In the genomic region with DNA sequence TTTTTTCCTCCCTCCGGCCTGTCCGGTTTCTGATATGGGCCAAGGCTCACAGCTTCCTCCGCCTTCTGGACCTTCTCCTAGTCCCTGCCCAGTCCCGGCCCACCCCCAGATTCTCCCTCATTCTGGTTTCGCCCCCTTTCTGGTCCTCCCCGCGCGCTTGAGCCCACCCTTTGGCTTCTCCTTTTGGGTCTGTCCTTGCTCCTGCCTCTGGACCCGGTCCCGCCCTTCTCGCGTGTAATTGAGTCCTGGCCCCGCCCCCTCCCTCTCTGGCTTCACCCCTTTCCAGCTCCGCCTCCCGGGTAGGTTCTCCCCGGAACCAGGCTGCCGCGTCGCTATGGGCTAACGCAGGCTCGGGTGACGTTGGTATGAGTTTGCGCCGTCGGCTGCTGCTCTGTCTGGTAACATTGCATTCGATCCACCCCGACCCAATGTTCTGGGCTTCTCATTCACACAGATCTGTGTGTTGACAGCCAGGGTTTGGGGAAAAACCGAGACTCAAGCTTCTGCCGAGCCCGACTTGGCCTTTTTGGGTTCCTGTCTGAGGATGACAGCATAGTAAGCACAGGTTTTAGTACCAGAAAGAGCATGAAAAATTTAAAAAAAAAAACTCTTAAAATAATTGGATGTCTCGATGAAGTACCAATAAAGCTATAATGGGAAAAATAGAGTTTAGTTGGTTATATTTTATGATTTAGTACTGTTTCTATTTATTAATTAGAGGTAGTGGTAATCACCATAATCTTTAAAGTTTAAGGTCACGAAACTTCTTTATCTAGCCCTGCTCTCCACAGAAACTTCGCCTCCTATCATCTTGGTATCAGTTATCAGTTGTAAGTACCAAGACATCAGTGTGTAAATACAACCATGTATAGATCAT, we compare ENCODE assay signal across 1 cellular context.
TF ChIP-seq lines count a peak whose summit lies in the region.

No MANE protein-coding gene starts in this region.

TF ChIP-seq in H1, 55 proteins besides CTCF, POLR2A, EP300 and RAD21:
- TF ChIP-seq EZH2 (IDR thresholded peaks at IDR 0.05; ENCODE audit: low read depth, low read length, severe bottlenecking) (no peak), TBP (IDR thresholded peaks at IDR 0.05; ENCODE audit: low read depth, low read length) (peak; percentile 55), CHD2 (IDR thresholded peaks at IDR 0.05; ENCODE audit: low read length) (no peak), KDM1A (IDR thresholded peaks at IDR 0.05; ENCODE audit: borderline replicate concordance, low read length) (no peak), CREB1 (IDR thresholded peaks at IDR 0.05) (peak; percentile 86), RBBP5 (IDR thresholded peaks at IDR 0.05; ENCODE audit: borderline replicate concordance, low read depth, low read length) (0 out of 2 replicates have a peak, but pooled peaks have one; percentile 31), KDM4A (IDR thresholded peaks at IDR 0.05; ENCODE audit: low read depth, low read length, severe bottlenecking) (peak; percentile 19), SUZ12 (IDR thresholded peaks at IDR 0.05; ENCODE audit: low read length) (no peak), NANOG (IDR thresholded peaks at IDR 0.05; ENCODE audit: insufficient read depth, low read depth, low read length, poor library complexity, severe bottlenecking) (no peak), SAP30 (IDR thresholded peaks at IDR 0.05; ENCODE audit: insufficient read depth, insufficient replicate concordance, low read length) (peak; percentile 74), POLR2AphosphoS5 (IDR thresholded peaks at IDR 0.05; ENCODE audit: low read depth, low read length) (peak; percentile 53; the same call in 1 of the 2 replicates), SP4 (IDR thresholded peaks at IDR 0.05; ENCODE audit: low read length) (no peak; the same call in 1 of the 2 replicates), RNF2 (IDR thresholded peaks at IDR 0.05; ENCODE audit: borderline replicate concordance, low read depth, low read length, missing control alignments, poor library complexity, severe bottlenecking) (no peak), PHF8 (conservative IDR thresholded peaks at IDR 0.05; ENCODE audit: low read depth, low read length) (0 out of 2 replicates have a peak, but pooled peaks have one; percentile 33), HDAC2 (IDR thresholded peaks at IDR 0.05; ENCODE audit: borderline replicate concordance in 1 of 2, low read depth in 2 of 2, low read length in 2 of 2) (no peak), TAF1 (IDR thresholded peaks at IDR 0.05; ENCODE audit: low read depth, low read length) (peak; percentile 34; the same call in 1 of the 2 replicates), NRF1 (IDR thresholded peaks at IDR 0.05; ENCODE audit: low read depth, low read length) (no peak), SP1 (IDR thresholded peaks at IDR 0.05; ENCODE audit: low read depth, low read length) (peak; percentile 7; the same call in 1 of the 2 replicates), RXRA (IDR thresholded peaks at IDR 0.05; ENCODE audit: insufficient read depth, low read depth, low read length) (no peak), ASH2L (IDR thresholded peaks at IDR 0.05; ENCODE audit: low read length) (peak; percentile 21)
- TF ChIP-seq, protein P1, sequence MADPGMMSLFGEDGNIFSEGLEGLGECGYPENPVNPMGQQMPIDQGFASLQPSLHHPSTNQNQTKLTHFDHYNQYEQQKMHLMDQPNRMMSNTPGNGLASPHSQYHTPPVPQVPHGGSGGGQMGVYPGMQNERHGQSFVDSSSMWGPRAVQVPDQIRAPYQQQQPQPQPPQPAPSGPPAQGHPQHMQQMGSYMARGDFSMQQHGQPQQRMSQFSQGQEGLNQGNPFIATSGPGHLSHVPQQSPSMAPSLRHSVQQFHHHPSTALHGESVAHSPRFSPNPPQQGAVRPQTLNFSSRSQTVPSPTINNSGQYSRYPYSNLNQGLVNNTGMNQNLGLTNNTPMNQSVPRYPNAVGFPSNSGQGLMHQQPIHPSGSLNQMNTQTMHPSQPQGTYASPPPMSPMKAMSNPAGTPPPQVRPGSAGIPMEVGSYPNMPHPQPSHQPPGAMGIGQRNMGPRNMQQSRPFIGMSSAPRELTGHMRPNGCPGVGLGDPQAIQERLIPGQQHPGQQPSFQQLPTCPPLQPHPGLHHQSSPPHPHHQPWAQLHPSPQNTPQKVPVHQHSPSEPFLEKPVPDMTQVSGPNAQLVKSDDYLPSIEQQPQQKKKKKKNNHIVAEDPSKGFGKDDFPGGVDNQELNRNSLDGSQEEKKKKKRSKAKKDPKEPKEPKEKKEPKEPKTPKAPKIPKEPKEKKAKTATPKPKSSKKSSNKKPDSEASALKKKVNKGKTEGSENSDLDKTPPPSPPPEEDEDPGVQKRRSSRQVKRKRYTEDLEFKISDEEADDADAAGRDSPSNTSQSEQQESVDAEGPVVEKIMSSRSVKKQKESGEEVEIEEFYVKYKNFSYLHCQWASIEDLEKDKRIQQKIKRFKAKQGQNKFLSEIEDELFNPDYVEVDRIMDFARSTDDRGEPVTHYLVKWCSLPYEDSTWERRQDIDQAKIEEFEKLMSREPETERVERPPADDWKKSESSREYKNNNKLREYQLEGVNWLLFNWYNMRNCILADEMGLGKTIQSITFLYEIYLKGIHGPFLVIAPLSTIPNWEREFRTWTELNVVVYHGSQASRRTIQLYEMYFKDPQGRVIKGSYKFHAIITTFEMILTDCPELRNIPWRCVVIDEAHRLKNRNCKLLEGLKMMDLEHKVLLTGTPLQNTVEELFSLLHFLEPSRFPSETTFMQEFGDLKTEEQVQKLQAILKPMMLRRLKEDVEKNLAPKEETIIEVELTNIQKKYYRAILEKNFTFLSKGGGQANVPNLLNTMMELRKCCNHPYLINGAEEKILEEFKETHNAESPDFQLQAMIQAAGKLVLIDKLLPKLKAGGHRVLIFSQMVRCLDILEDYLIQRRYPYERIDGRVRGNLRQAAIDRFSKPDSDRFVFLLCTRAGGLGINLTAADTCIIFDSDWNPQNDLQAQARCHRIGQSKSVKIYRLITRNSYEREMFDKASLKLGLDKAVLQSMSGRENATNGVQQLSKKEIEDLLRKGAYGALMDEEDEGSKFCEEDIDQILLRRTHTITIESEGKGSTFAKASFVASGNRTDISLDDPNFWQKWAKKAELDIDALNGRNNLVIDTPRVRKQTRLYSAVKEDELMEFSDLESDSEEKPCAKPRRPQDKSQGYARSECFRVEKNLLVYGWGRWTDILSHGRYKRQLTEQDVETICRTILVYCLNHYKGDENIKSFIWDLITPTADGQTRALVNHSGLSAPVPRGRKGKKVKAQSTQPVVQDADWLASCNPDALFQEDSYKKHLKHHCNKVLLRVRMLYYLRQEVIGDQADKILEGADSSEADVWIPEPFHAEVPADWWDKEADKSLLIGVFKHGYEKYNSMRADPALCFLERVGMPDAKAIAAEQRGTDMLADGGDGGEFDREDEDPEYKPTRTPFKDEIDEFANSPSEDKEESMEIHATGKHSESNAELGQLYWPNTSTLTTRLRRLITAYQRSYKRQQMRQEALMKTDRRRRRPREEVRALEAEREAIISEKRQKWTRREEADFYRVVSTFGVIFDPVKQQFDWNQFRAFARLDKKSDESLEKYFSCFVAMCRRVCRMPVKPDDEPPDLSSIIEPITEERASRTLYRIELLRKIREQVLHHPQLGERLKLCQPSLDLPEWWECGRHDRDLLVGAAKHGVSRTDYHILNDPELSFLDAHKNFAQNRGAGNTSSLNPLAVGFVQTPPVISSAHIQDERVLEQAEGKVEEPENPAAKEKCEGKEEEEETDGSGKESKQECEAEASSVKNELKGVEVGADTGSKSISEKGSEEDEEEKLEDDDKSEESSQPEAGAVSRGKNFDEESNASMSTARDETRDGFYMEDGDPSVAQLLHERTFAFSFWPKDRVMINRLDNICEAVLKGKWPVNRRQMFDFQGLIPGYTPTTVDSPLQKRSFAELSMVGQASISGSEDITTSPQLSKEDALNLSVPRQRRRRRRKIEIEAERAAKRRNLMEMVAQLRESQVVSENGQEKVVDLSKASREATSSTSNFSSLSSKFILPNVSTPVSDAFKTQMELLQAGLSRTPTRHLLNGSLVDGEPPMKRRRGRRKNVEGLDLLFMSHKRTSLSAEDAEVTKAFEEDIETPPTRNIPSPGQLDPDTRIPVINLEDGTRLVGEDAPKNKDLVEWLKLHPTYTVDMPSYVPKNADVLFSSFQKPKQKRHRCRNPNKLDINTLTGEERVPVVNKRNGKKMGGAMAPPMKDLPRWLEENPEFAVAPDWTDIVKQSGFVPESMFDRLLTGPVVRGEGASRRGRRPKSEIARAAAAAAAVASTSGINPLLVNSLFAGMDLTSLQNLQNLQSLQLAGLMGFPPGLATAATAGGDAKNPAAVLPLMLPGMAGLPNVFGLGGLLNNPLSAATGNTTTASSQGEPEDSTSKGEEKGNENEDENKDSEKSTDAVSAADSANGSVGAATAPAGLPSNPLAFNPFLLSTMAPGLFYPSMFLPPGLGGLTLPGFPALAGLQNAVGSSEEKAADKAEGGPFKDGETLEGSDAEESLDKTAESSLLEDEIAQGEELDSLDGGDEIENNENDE (IDR thresholded peaks at IDR 0.05; ENCODE audit: insufficient replicate concordance, low read length), result no peak
- TF ChIP-seq, protein P2, sequence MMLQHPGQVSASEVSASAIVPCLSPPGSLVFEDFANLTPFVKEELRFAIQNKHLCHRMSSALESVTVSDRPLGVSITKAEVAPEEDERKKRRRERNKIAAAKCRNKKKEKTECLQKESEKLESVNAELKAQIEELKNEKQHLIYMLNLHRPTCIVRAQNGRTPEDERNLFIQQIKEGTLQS (IDR thresholded peaks at IDR 0.05; ENCODE audit: insufficient read depth, low read depth, low read length), result no peak
- TF ChIP-seq, protein P3, sequence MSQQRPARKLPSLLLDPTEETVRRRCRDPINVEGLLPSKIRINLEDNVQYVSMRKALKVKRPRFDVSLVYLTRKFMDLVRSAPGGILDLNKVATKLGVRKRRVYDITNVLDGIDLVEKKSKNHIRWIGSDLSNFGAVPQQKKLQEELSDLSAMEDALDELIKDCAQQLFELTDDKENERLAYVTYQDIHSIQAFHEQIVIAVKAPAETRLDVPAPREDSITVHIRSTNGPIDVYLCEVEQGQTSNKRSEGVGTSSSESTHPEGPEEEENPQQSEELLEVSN (IDR thresholded peaks at IDR 0.05), result no peak; the same call in 1 of the 2 replicates
